In genomic region chr7:34430456-34430855, GRCh38 we compare ENCODE assay signal across 9 cellular contexts.
A peak's percentile ranks its signal among the peaks of the same experiment; 100 is the strongest.
DNase-seq lines count a peak whose midpoint lies in the region; ATAC-seq and TF ChIP-seq lines count a peak whose summit lies in the region.
"Had no signal": no experiment of that assay in that cellular context is flagged by ENCODE, and none has a peak within 500 bp of the region (broad histone marks: within the 10 kb centered on the region; RNA-seq: fewer than 3 reads in every experiment).

No MANE protein-coding gene starts in this region.

- peaks cover 38% of the 10 kb centered on the region for H3K9me3 Mint-ChIP-seq in endodermal cell

- H3K36me3 Mint-ChIP-seq in endodermal cell (ENCODE audit: low read depth), result peaks cover 9% of the 10 kb centered on the region

- H3K4me3 Mint-ChIP-seq in endodermal cell, result no peak overlapping the region

- peaks cover 32% of the 10 kb centered on the region for H3K9me3 ChIP-seq in endodermal cell (ENCODE audit: control insufficient read depth, low read length)

- 87 to 95% methylated on average over 4 of the region's 4 CpGs for WGBS in endodermal cell (ENCODE audit: insufficient coverage in 1 of 2, insufficient read length in 1 of 2), 2 experiments

- H3K27ac Mint-ChIP-seq in endodermal cell, result no peak overlapping the region

- no peaks in the 10 kb centered on the region for H3K4me1 Mint-ChIP-seq in endodermal cell

- H3K27me3 Mint-ChIP-seq in endodermal cell (ENCODE audit: insufficient read depth), result peaks cover 7% of the 10 kb centered on the region

- no peak overlapping the region for H3K27ac ChIP-seq in endodermal cell (ENCODE audit: low read depth, low read length)

- no peaks in the 10 kb centered on the region for H3K36me3 ChIP-seq in endodermal cell (ENCODE audit: control insufficient read depth, insufficient read depth, low read length)

- H3K4me3 ChIP-seq in endodermal cell (ENCODE audit: low read length) (peak overlapping the region; percentile 11), skeletal muscle cell (ENCODE audit: low read depth, low read length) (no peak overlapping the region)

- DNase-seq in activated CD4-positive, alpha-beta T cell treated with anti-CD3 and anti-CD28 coated beads for 48 hours, result peak; percentile 4
- DNase-seq in activated CD4-positive, alpha-beta T cell treated with anti-CD3 and anti-CD28 coated beads, Interleukin-2, amount 50 U/mL, for 1 hour, result no peak
- DNase-seq in NCI-H226, result peak; percentile 97
- peak; percentile 58 for DNase-seq in endodermal cell
- DNase-seq in skeletal muscle cell (ENCODE audit: low read depth), result peak; percentile 11
- no peak for DNase-seq in activated T-cell treated with anti-CD3 and anti-CD28 coated beads, Interleukin-2, amount 50 U/mL, for 1 hour
- DNase-seq: NCI-H1048 had no signal

- no peaks in the 10 kb centered on the region for H3K4me1 ChIP-seq in endodermal cell (ENCODE audit: control insufficient read depth, insufficient read depth, low read length)

- H3K9ac ChIP-seq in endodermal cell (ENCODE audit: extremely low read depth, low read length, poor library complexity, severe bottlenecking), result no peak overlapping the region

- TF ChIP-seq CTCF in endodermal cell (conservative IDR thresholded peaks at IDR 0.05), result peak; percentile 65

- ATAC-seq in HG02763 (IDR thresholded peaks at IDR 0.05; ENCODE audit: unreplicated experiment) (no peak), GM21447 (IDR thresholded peaks at IDR 0.05; ENCODE audit: unreplicated experiment) (no peak)

- H3K27me3 ChIP-seq in endodermal cell (ENCODE audit: control insufficient read depth, insufficient read depth, low read length, poor library complexity, severe bottlenecking), result no peaks in the 10 kb centered on the region

Comparison
In these comparisons a context has a peak if more than half of its experiments do, and no peak if none do; other contexts are left out.
1. DNase-seq: peak in activated CD4-positive, alpha-beta T cell treated with anti-CD3 and anti-CD28 coated beads for 48 hours (single experiment), NCI-H226 (single experiment), endodermal cell (single experiment) and skeletal muscle cell (single experiment); none in activated CD4-positive, alpha-beta T cell treated with anti-CD3 and anti-CD28 coated beads, Interleukin-2, amount 50 U/mL, for 1 hour (single experiment) and activated T-cell treated with anti-CD3 and anti-CD28 coated beads, Interleukin-2, amount 50 U/mL, for 1 hour (single experiment).